In genomic region chr5:72556351-72557146, GRCh38 we compare ENCODE assay signal across 8 cellular contexts. TPM values are rescaled to one million over a fixed set of nuclear protein-coding genes. Genes with fewer than 3 reads are reported as not detected.
A peak's percentile ranks its signal among the peaks of the same experiment; 100 is the strongest.
DNase-seq lines count a peak whose midpoint lies in the region; ATAC-seq, FAIRE-seq and TF ChIP-seq lines count a peak whose summit lies in the region.

No MANE protein-coding gene starts in this region.

- no peak for TF ChIP-seq EP300 in HepG2 (IDR thresholded peaks at IDR 0.05; ENCODE audit: low read depth in 2 of 2, low read length in 2 of 2)
- no peak for TF ChIP-seq EP300 in HepG2 (CRISPR knock-in tag; IDR thresholded peaks at IDR 0.05; ENCODE audit: borderline replicate concordance)

- peak; percentile 28; the same call in 1 of the 2 replicates for TF ChIP-seq RAD21 in HepG2 (CRISPR knock-in tag; IDR thresholded peaks at IDR 0.05)

- DNase-seq in COLO668 (lab: John Stamatoyannopoulos, UW; ENCODE audit: unreplicated experiment) (peak; percentile 65), RWPE2 (ENCODE audit: low spot score) (no peak), dermis blood vessel endothelial cell (peak; percentile 83), HepG2 (ENCODE audit: low spot score) (peak; percentile 43)
- DNase-seq in stimulated activated CD4-positive, alpha-beta T cell treated with anti-CD3 and anti-CD28 coated beads, Interleukin-4, amount 100 ng/mL, for 24 hours, result peak; percentile 8

- CTCF ChIA-PET in HepG2 (lab: Yijun Ruan, JAX; ENCODE audit: low intra/inter-chr PET ratio, low total read pairs), result no interaction called here

- in situ Hi-C loops in HepG2 (cut with HindIII; ENCODE audit: extremely low pct_ligation_motif_present, low pct_unique_long_range_greater_than_20kb), result no loop called here

- no peak overlapping the region for H3K4me3 ChIP-seq in RWPE2 (ENCODE audit: severe bottlenecking)
- peak overlapping the region; percentile 30 to 72 (median 47) for H3K4me3 ChIP-seq in HepG2 (replicated peaks in 1 of 3; ENCODE audit: insufficient read depth in 1 of 3, low read depth in 2 of 3, low read length in 3 of 3)

- TF ChIP-seq POLR2A in HepG2 (IDR thresholded peaks at IDR 0.05; ENCODE audit: insufficient read depth in 1 of 2, low read depth in 2 of 2, low read length in 2 of 2), result no peak

- H3K27ac ChIP-seq in RWPE2 (ENCODE audit: poor library complexity, severe bottlenecking) (no peak overlapping the region), HepG2 (ENCODE audit: extremely low read length, insufficient read depth, low read length) (no peak overlapping the region)

- H2AFZ ChIP-seq in HepG2 (ENCODE audit: low read length), result peak overlapping the region; percentile 82

- no peaks in the 10 kb centered on the region for H4K20me1 ChIP-seq in HepG2 (ENCODE audit: insufficient read depth, low read length)

- ATAC-seq in GM19351 (IDR thresholded peaks at IDR 0.05; ENCODE audit: unreplicated experiment) (peak; percentile 81), HG03565 (IDR thresholded peaks at IDR 0.05; ENCODE audit: unreplicated experiment) (peak; percentile 53), RWPE2 (ENCODE audit: low read depth) (peak; percentile 34; the same call in 2 of the 3 replicates), HepG2 (peak; percentile 97), HG03460 (IDR thresholded peaks at IDR 0.05; ENCODE audit: unreplicated experiment) (no peak)

- WGBS in HepG2 (ENCODE audit: low lambda C conversion rate), result 2% methylated on average over 27 of the region's 41 CpGs

- BruUV-seq in HepG2 (replicated peaks; lab: Mats Ljungman, UMichigan), result no TSS peak

- H3K9ac ChIP-seq in HepG2 (ENCODE audit: insufficient read depth, low read depth, low read length), result peak overlapping the region; percentile 31; the same call in 1 of the 2 replicates

- H3K4me1 ChIP-seq in RWPE2 (ENCODE audit: insufficient read depth, poor library complexity, severe bottlenecking), result peaks cover 20% of the 10 kb centered on the region
- H3K4me1 ChIP-seq in HepG2 (ENCODE audit: insufficient read depth, low read length), result peaks cover 14% of the 10 kb centered on the region

- H3K36me3 ChIP-seq in RWPE2 (ENCODE audit: low read depth) (no peaks in the 10 kb centered on the region), HepG2 (replicated peaks in 1 of 2; ENCODE audit: control insufficient read depth in 1 of 2, insufficient read depth in 2 of 2, low read length in 2 of 2) (no peaks in the 10 kb centered on the region)

- H3K4me2 ChIP-seq in HepG2 (ENCODE audit: low read depth, low read length), result peak overlapping the region; percentile 99

- FAIRE-seq in HepG2 (lab: Jason Lieb, UNC), result no peak

- H3K79me2 ChIP-seq in HepG2 (ENCODE audit: insufficient read depth, low read length), result no peaks in the 10 kb centered on the region

- TF ChIP-seq CTCF in RWPE2 (IDR thresholded peaks at IDR 0.05; ENCODE audit: poor library complexity, severe bottlenecking) (peak; percentile 27), HepG2 (CRISPR knock-in tag; IDR thresholded peaks at IDR 0.05) (peak; percentile 63)

- H3K27me3 ChIP-seq in RWPE2 (ENCODE audit: insufficient read depth, poor library complexity, severe bottlenecking) (no peaks in the 10 kb centered on the region), HepG2 (ENCODE audit: control insufficient read depth in 1 of 2, insufficient read depth in 2 of 2, low read length in 2 of 2) (peaks cover 0 to 13% of the 10 kb centered on the region in 2 experiments; a peak in 3 of 5 replicates)

- H3K9me3 ChIP-seq in RWPE2 (ENCODE audit: severe bottlenecking) (no peaks in the 10 kb centered on the region), HepG2 (ENCODE audit: low read length) (no peaks in the 10 kb centered on the region)

- POLR2A ChIA-PET in HepG2 (lab: Yijun Ruan, JAX), result no interaction called here

- intact Hi-C loops in HepG2 (cut with micrococcal nuclease; ENCODE audit: unreplicated experiment), result no loop called here

TF ChIP-seq in HepG2, 621 proteins besides CTCF, POLR2A, EP300 and RAD21 (continues in another document):
- TF ChIP-seq, protein P1, sequence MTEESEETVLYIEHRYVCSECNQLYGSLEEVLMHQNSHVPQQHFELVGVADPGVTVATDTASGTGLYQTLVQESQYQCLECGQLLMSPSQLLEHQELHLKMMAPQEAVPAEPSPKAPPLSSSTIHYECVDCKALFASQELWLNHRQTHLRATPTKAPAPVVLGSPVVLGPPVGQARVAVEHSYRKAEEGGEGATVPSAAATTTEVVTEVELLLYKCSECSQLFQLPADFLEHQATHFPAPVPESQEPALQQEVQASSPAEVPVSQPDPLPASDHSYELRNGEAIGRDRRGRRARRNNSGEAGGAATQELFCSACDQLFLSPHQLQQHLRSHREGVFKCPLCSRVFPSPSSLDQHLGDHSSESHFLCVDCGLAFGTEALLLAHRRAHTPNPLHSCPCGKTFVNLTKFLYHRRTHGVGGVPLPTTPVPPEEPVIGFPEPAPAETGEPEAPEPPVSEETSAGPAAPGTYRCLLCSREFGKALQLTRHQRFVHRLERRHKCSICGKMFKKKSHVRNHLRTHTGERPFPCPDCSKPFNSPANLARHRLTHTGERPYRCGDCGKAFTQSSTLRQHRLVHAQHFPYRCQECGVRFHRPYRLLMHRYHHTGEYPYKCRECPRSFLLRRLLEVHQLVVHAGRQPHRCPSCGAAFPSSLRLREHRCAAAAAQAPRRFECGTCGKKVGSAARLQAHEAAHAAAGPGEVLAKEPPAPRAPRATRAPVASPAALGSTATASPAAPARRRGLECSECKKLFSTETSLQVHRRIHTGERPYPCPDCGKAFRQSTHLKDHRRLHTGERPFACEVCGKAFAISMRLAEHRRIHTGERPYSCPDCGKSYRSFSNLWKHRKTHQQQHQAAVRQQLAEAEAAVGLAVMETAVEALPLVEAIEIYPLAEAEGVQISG (CRISPR knock-in tag; IDR thresholded peaks at IDR 0.05), result peak; percentile 70
- TF ChIP-seq SOX6 (IDR thresholded peaks at IDR 0.05) (no peak), SOX6 (CRISPR knock-in tag; IDR thresholded peaks at IDR 0.05) (0 out of 2 replicates have a peak, but pooled peaks have one; percentile 27), ZNF556 (CRISPR knock-in tag; IDR thresholded peaks at IDR 0.05; ENCODE audit: borderline replicate concordance) (peak; percentile 36; the same call in 1 of the 2 replicates), ZFP36 (IDR thresholded peaks at IDR 0.05; ENCODE audit: borderline replicate concordance, low read depth, low read length, partially characterized antibody) (peak; percentile 61), SP4 (CRISPR knock-in tag; IDR thresholded peaks at IDR 0.05) (no peak), MBNL3 (CRISPR knock-in tag; conservative IDR thresholded peaks at IDR 0.05) (no peak), ZNF136 (CRISPR knock-in tag; IDR thresholded peaks at IDR 0.05; ENCODE audit: low read depth) (no peak), NFKB2 (CRISPR knock-in tag; IDR thresholded peaks at IDR 0.05; ENCODE audit: borderline replicate concordance) (peak; percentile 78; the same call in 1 of the 2 replicates), FOXK1 (CRISPR knock-in tag; IDR thresholded peaks at IDR 0.05; ENCODE audit: borderline replicate concordance, low read depth) (no peak), ZNF501 (CRISPR knock-in tag; IDR thresholded peaks at IDR 0.05) (0 out of 2 replicates have a peak, but pooled peaks have one; percentile 30), HNRNPLL (IDR thresholded peaks at IDR 0.05; ENCODE audit: low read depth, low read length, poor library complexity, severe bottlenecking) (peak; percentile 39)
- TF ChIP-seq, protein P2, sequence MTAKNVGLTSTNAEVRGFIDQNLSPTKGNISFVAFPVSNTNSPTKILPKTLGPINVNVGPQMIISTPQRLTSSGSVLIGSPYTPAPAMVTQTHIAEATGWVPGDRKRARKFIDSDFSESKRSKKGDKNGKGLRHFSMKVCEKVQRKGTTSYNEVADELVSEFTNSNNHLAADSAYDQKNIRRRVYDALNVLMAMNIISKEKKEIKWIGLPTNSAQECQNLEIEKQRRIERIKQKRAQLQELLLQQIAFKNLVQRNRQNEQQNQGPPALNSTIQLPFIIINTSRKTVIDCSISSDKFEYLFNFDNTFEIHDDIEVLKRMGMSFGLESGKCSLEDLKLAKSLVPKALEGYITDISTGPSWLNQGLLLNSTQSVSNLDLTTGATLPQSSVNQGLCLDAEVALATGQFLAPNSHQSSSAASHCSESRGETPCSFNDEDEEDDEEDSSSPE (CRISPR knock-in tag; IDR thresholded peaks at IDR 0.05), result peak; percentile 31; the same call in 1 of the 2 replicates

RNA-seq across cellular contexts. Expression of gene ZNF366, which starts 49.3 kb away (rescaled TPM):
- total RNA-seq in dermis blood vessel endothelial cell (13.3 and 17.0 TPM in 2 replicates), HepG2 (2016; rRNA removed; fragmentation: Illumina TruSeq; extraction: Trizol) (not detected in 2 replicates)
- total RNA-seq in HepG2 (2016; cell fraction: cytosol; rRNA removed; fragmentation: Illumina TruSeq; extraction: Trizol; ENCODE audit: low read depth), result not detected in 2 replicates
- not detected in 2 replicates for total RNA-seq in HepG2 (2016; cell fraction: insoluble cytoplasmic fraction; rRNA removed; fragmentation: Illumina TruSeq; extraction: Trizol)
- total RNA-seq in HepG2 (2016; cell fraction: membrane; rRNA removed; fragmentation: Illumina TruSeq; extraction: Trizol), result not detected in 2 replicates
- not detected in 2 replicates for total RNA-seq in HepG2 (2016; cell fraction: nucleus; rRNA removed; fragmentation: Illumina TruSeq; extraction: Trizol)
- not detected in 2 replicates for polyA plus RNA-seq in HepG2 (2011; rRNA removed)
- polyA plus RNA-seq in HepG2 (2011; cell fraction: cytosol; rRNA removed), result not detected in 2 replicates
- polyA plus RNA-seq in HepG2 (2011; cell fraction: nucleus; rRNA removed), result not detected in 2 replicates
- not detected in 2 replicates for polyA plus RNA-seq in HepG2 (2012)
- polyA plus RNA-seq in HepG2 (2016; cell fraction: cytosol; fragmentation: Illumina TruSeq; extraction: Trizol; ENCODE audit: low read depth), result not detected in 2 replicates
- polyA plus RNA-seq in HepG2 (2016; cell fraction: insoluble cytoplasmic fraction; fragmentation: Illumina TruSeq; extraction: Trizol; ENCODE audit: low read depth), result not detected in 2 replicates
- not detected in 2 replicates for polyA plus RNA-seq in HepG2 (2016; cell fraction: membrane; fragmentation: Illumina TruSeq; extraction: Trizol; ENCODE audit: low read depth)
- not detected in 2 replicates for polyA plus RNA-seq in HepG2 (2016; cell fraction: nucleus; fragmentation: Illumina TruSeq; extraction: Trizol; ENCODE audit: insufficient read depth, low read depth)
- not detected in 2 replicates for polyA minus RNA-seq in HepG2 (2011; rRNA and poly(A)+ RNA removed; ENCODE audit: low replicate concordance)
- polyA minus RNA-seq in HepG2 (2011; cell fraction: cytosol; rRNA and poly(A)+ RNA removed), result not detected in 2 replicates
- polyA minus RNA-seq in HepG2 (2011; cell fraction: nucleus; rRNA and poly(A)+ RNA removed), result not detected in 2 replicates

Comparison
In these comparisons a context has a peak if more than half of its experiments do, and no peak if none do; other contexts are left out.
1. RNA of gene ZNF366, which starts 49.3 kb away (total RNA-seq): 13.3 to 17.0 TPM in dermis blood vessel endothelial cell; not detected in HepG2; every median in the first group is over 10 times any median in the second.